ENCODE assay signal across 9 cellular contexts in genomic region chr11:17388609-17389204, GRCh38. TPM values are rescaled to one million over a fixed set of nuclear protein-coding genes. Genes with fewer than 3 reads are reported as not detected.
A peak's percentile ranks its signal among the peaks of the same experiment; 100 is the strongest.
DNase-seq lines count a peak whose midpoint lies in the region; ATAC-seq, FAIRE-seq and TF ChIP-seq lines count a peak whose summit lies in the region.
"Had no signal": no experiment of that assay in that cellular context is flagged by ENCODE, and none has a peak within 500 bp of the region (broad histone marks: within the 10 kb centered on the region; RNA-seq: fewer than 3 reads in every experiment).

Gene KCNJ11 (minus strand): TSS chr11:17388659. CDS start chr11:17388091, 568 bp downstream.

- H3K4me3 ChIP-seq in astrocyte of the spinal cord (ENCODE audit: low read depth, low read length) = peak within 1 kb of the TSS; percentile 30
- peak within 1 kb of the TSS; percentile 47 for H3K4me3 ChIP-seq in kidney epithelial cell (ENCODE audit: low read depth, low read length)
- H3K4me3 ChIP-seq in suprapubic skin = peak within 1 kb of the TSS; percentile 55

- ATAC-seq in GM21423 (IDR thresholded peaks at IDR 0.05; ENCODE audit: unreplicated experiment) = peak; percentile 44

- in situ Hi-C loops in astrocyte of the spinal cord (cut with HindIII; ENCODE audit: low sequenced_read_pairs) = no loop called here

- TF ChIP-seq POLR2A in suprapubic skin (IDR thresholded peaks at IDR 0.05) = no peak

- H3K27me3 ChIP-seq in kidney epithelial cell (ENCODE audit: control insufficient read depth, insufficient read depth, low read length) = peaks cover 17% of the 10 kb centered on the region
- H3K27me3 ChIP-seq in suprapubic skin = peaks cover 16% of the 10 kb centered on the region

- no peak for DNase-seq in D721Med (ENCODE audit: insufficient read length, low spot score)
- DNase-seq in astrocyte of the spinal cord (ENCODE audit: low read depth, low spot score) = no peak
- no peak for DNase-seq in kidney epithelial cell (ENCODE audit: low read depth)
- no peak for DNase-seq in suprapubic skin (ENCODE audit: low spot score in 2 of 2)
- DNase-seq in RCC 7860 (ENCODE audit: low spot score) = no peak
- no peak for DNase-seq in activated effector memory CD4-positive, alpha-beta T cell treated with anti-CD3 and anti-CD28 coated beads, Interleukin-2, amount 50 U/mL, for 16 hours

- peak; percentile 4 for TF ChIP-seq CTCF in D721Med (IDR thresholded peaks at IDR 0.05; ENCODE audit: insufficient read depth, missing control alignments)
- TF ChIP-seq CTCF in astrocyte of the spinal cord (IDR thresholded peaks at IDR 0.05; ENCODE audit: low read depth, low read length) = no peak
- TF ChIP-seq CTCF in kidney epithelial cell (IDR thresholded peaks at IDR 0.05; ENCODE audit: insufficient read depth, low read length, poor library complexity, severe bottlenecking) = no peak
- no peak for TF ChIP-seq CTCF in suprapubic skin (IDR thresholded peaks at IDR 0.05)

- 9% methylated on average over 20 of the region's 53 CpGs for WGBS in suprapubic skin

- no peak within 1 kb of the TSS for H3K27ac ChIP-seq in suprapubic skin

- H3K36me3 ChIP-seq in kidney epithelial cell (ENCODE audit: control insufficient read depth, insufficient read depth, low read length) = no peaks in the 10 kb centered on the region
- no peaks in the 10 kb centered on the region for H3K36me3 ChIP-seq in suprapubic skin

- H3K9me3 ChIP-seq in suprapubic skin = no peaks in the 10 kb centered on the region

- peaks cover 14% of the 10 kb centered on the region for H3K4me1 ChIP-seq in suprapubic skin

- no peak for TF ChIP-seq RAD21 in Ishikawa (IDR thresholded peaks at IDR 0.05; ENCODE audit: low read depth)

- TF ChIP-seq EP300 in Ishikawa (IDR thresholded peaks at IDR 0.05; ENCODE audit: borderline replicate concordance) (no peak), suprapubic skin (IDR thresholded peaks at IDR 0.05) (no peak)

- no peak for FAIRE-seq in D721Med (lab: Jason Lieb, UNC)
- FAIRE-seq in RCC 7860 (lab: Jason Lieb, UNC) = no peak

TF ChIP-seq in Ishikawa, 13 proteins besides CTCF, POLR2A, EP300 and RAD21:
- TF ChIP-seq ZBTB7A (IDR thresholded peaks at IDR 0.05; ENCODE audit: low read depth) = peak; percentile 73; the same call in 1 of the 2 replicates
- TF ChIP-seq TEAD4 (IDR thresholded peaks at IDR 0.05) = no peak

RNA-seq across cellular contexts. Expression of gene KCNJ11, which starts in this region (rescaled TPM):
- total RNA-seq in kidney epithelial cell = 1.2 and 1.3 TPM in 2 replicates
- total RNA-seq in suprapubic skin = 1 to 10 TPM; 1.7 to 5.1 (median 2.4) TPM
- total RNA-seq: RPMI7951 had no signal
